ENCODE assay signal across 13 cellular contexts in the genomic region with DNA sequence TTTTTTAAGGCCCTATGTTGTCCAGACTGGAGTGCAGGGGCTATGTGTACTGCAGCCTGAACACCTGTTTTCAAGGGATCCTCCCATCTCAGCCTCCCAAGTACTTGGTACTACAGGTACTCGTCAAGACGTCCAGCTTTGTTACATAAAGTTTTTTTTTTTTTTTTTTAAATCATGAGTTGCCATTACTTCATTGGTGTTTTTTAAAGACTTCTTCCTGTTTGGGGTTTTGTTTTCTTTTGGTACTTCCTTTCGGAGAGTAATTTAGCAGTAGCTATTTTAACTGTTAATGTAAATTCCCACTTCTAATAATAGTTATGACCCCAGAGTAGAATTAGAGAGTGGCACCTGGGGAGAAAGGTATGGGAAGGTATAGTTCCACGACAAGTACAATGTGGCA. TPM values are rescaled to one million over a fixed set of nuclear protein-coding genes. Genes with fewer than 3 reads are reported as not detected.
DNase-seq lines count a peak whose midpoint lies in the region; ATAC-seq and TF ChIP-seq lines count a peak whose summit lies in the region.
"Had no signal": no experiment of that assay in that cellular context is flagged by ENCODE, and none has a peak within 500 bp of the region (broad histone marks: within the 10 kb centered on the region; RNA-seq: fewer than 3 reads in every experiment).

No MANE protein-coding gene starts in this region.

- DNase-seq in activated T-cell treated with anti-CD3 and anti-CD28 coated beads, Interleukin-2, amount 50 U/mL, for 4 hours, result no peak
- DNase-seq in activated T-cell treated with anti-CD3 and anti-CD28 coated beads for 4 hours (no peak), NAMALWA (ENCODE audit: low spot score) (peak; percentile 49), coronary artery (ENCODE audit: low spot score) (no peak), SIG-M5 (lab: John Stamatoyannopoulos, UW) (no peak)
- no peak for DNase-seq in stimulated activated naive B cell treated with anti-CD40 and anti-IgM and Interleukin-4, amounts not matched to agents 10 μg/mL and 1 μg/mL and 100 μg/mL, for 72 hours
- DNase-seq in stimulated activated CD4-positive, alpha-beta T cell treated with anti-CD3 and anti-CD28 coated beads, Interleukin-4, amount 100 ng/mL, for 4 hours, result no peak
- DNase-seq: brain microvascular endothelial cell, NCI-H226, SHP77 had no signal

- peak overlapping the region; percentile 52 for H3K27ac Mint-ChIP-seq in stimulated activated naive B cell treated with anti-CD40 and anti-IgM and Interleukin-4, amounts not matched to agents 10 μg/mL and 1 μg/mL and 100 μg/mL, for 72 hours

- peaks cover 9% of the 10 kb centered on the region for H3K9me3 Mint-ChIP-seq in activated T-cell treated with anti-CD3 and anti-CD28 coated beads, Interleukin-2, amount 50 U/mL, for 4 hours
- peaks cover 0 to 3% of the 10 kb centered on the region in 2 donors for H3K9me3 Mint-ChIP-seq in stimulated activated naive B cell treated with anti-CD40 and anti-IgM and Interleukin-4, amounts not matched to agents 10 μg/mL and 1 μg/mL and 100 μg/mL, for 72 hours

- H3K27ac ChIP-seq in coronary artery, result peak overlapping the region in 1 of 2 donors; percentile 23
- H3K27ac ChIP-seq: brain microvascular endothelial cell had no signal

- H3K36me3 Mint-ChIP-seq in activated T-cell treated with anti-CD3 and anti-CD28 coated beads, Interleukin-2, amount 50 U/mL, for 4 hours (ENCODE audit: insufficient read depth), result peaks cover 79% of the 10 kb centered on the region
- peaks cover 73 to 78% of the 10 kb centered on the region in 2 donors for H3K36me3 Mint-ChIP-seq in stimulated activated naive B cell treated with anti-CD40 and anti-IgM and Interleukin-4, amounts not matched to agents 10 μg/mL and 1 μg/mL and 100 μg/mL, for 72 hours

- peak overlapping the region; percentile 35 for H3K4me3 ChIP-seq in coronary artery
- H3K4me3 ChIP-seq: smooth muscle cell had no signal

- peaks cover 59% of the 10 kb centered on the region for H3K4me1 Mint-ChIP-seq in activated T-cell treated with anti-CD3 and anti-CD28 coated beads, Interleukin-2, amount 50 U/mL, for 4 hours (ENCODE audit: low read depth)
- H3K4me1 Mint-ChIP-seq in stimulated activated naive B cell treated with anti-CD40 and anti-IgM and Interleukin-4, amounts not matched to agents 10 μg/mL and 1 μg/mL and 100 μg/mL, for 72 hours, result peaks cover 38 to 63% of the 10 kb centered on the region in 2 donors

- TF ChIP-seq CTCF in coronary artery (IDR thresholded peaks at IDR 0.05), result no peak

- peak overlapping the region; percentile 86 for H3K4me3 Mint-ChIP-seq in activated T-cell treated with anti-CD3 and anti-CD28 coated beads, Interleukin-2, amount 50 U/mL, for 4 hours
- peak overlapping the region; percentile 73 to 82 for H3K4me3 Mint-ChIP-seq in stimulated activated naive B cell treated with anti-CD40 and anti-IgM and Interleukin-4, amounts not matched to agents 10 μg/mL and 1 μg/mL and 100 μg/mL, for 72 hours

- ATAC-seq in activated T-cell treated with anti-CD3 and anti-CD28 coated beads, Interleukin-2, amount 50 U/mL, for 4 hours, result no peak
- peak; percentile 19 to 31 for ATAC-seq in stimulated activated naive B cell treated with anti-CD40 and anti-IgM and Interleukin-4, amounts not matched to agents 10 μg/mL and 1 μg/mL and 100 μg/mL, for 72 hours (replicated peaks)
- no peak for ATAC-seq in GM19035 (IDR thresholded peaks at IDR 0.05; ENCODE audit: unreplicated experiment)
- ATAC-seq: esophagus mucosa had no signal

- H3K27me3 Mint-ChIP-seq in activated T-cell treated with anti-CD3 and anti-CD28 coated beads, Interleukin-2, amount 50 U/mL, for 4 hours (ENCODE audit: low read depth), result no peaks in the 10 kb centered on the region
- no peaks in the 10 kb centered on the region for H3K27me3 Mint-ChIP-seq in stimulated activated naive B cell treated with anti-CD40 and anti-IgM and Interleukin-4, amounts not matched to agents 10 μg/mL and 1 μg/mL and 100 μg/mL, for 72 hours

RNA-seq across cellular contexts. Expression of a gene that starts 10.5 kb away (rescaled TPM):
- total RNA-seq in activated T-cell treated with anti-CD3 and anti-CD28 coated beads, Interleukin-2, amount 50 U/mL, for 4 hours, result 10 to 100 TPM; 52.5 to 69.2 (median 56.4) TPM

RNA-seq across cellular contexts. Expression of a gene that starts 48.1 kb away (rescaled TPM):
- total RNA-seq in activated T-cell treated with anti-CD3 and anti-CD28 coated beads, Interleukin-2, amount 50 U/mL, for 4 hours, result 10 to 100 TPM; 89.6 to 94.8 (median 93.1) TPM

Comparison
In these comparisons a context has a peak if more than half of its experiments do, and no peak if none do; other contexts are left out.
1. ATAC-seq: peak in stimulated activated naive B cell treated with anti-CD40 and anti-IgM and Interleukin-4, amounts not matched to agents 10 μg/mL and 1 μg/mL and 100 μg/mL, for 72 hours (2 of 2); none in activated T-cell treated with anti-CD3 and anti-CD28 coated beads, Interleukin-2, amount 50 U/mL, for 4 hours (0 of 2) and GM19035 (single experiment).